Comparison of ENCODE assay signal across 18 cellular contexts in genomic region chr5:35345222-35345621, GRCh38.
DNase-seq lines count a peak whose midpoint lies in the region; TF ChIP-seq lines count a peak whose summit lies in the region.
"Had no signal": no experiment of that assay in that cellular context is flagged by ENCODE, and none has a peak within 500 bp of the region (broad histone marks: within the 10 kb centered on the region; RNA-seq: fewer than 3 reads in every experiment).

No MANE protein-coding gene starts in this region.

- no peaks in the 10 kb centered on the region for H3F3A ChIP-seq in OCI-LY1 (ENCODE audit: insufficient read depth, low read length)

- no peaks in the 10 kb centered on the region for H3K9me3 Mint-ChIP-seq in glutamatergic neuron (ENCODE audit: unreplicated experiment)
- peaks cover 7% of the 10 kb centered on the region for H3K9me3 Mint-ChIP-seq in activated CD4-positive, alpha-beta memory T cell treated with anti-CD3 and anti-CD28 coated beads for 36 hours

- POLR2A ChIA-PET in activated CD4-positive, alpha-beta memory T cell treated with anti-CD3 and anti-CD28 coated beads for 36 hours (lab: Charles Lee), result no interaction called here

- no peak for DNase-seq in AG09309 (ENCODE audit: low read depth)
- DNase-seq in foreskin fibroblast, result no peak
- no peak for DNase-seq in glutamatergic neuron
- DNase-seq in effector CD8-positive, alpha-beta T cell (lab: John Stamatoyannopoulos, UW), result no peak
- DNase-seq in activated CD4-positive, alpha-beta memory T cell treated with anti-CD3 and anti-CD28 coated beads for 36 hours, result no peak
- DNase-seq in dermis blood vessel endothelial cell, result no peak
- DNase-seq: activated CD4-positive, alpha-beta T cell treated with anti-CD3 and anti-CD28 coated beads for 4 hours; activated naive CD8-positive, alpha-beta T cell treated with anti-CD3 and anti-CD28 coated beads, Interleukin-2, amount 10 ng/mL, durations not matched to agents 7 days and 5 days; activated T-cell treated with anti-CD3 and anti-CD28 coated beads, Interleukin-2, amount 50 U/mL, for 1 hour; AML-193; DMS153; heart left ventricle; NCI-H1105 treated with DMSO at 0.1 percent for 48 hours; NCI-H226; Peyer's patch; spleen had no signal

- H3K4me1 ChIP-seq in OCI-LY1 (ENCODE audit: insufficient read depth, low read length, severe bottlenecking), result no peaks in the 10 kb centered on the region
- H3K4me1 ChIP-seq: heart left ventricle, Peyer's patch, spleen had no signal

- H3K36me3 ChIP-seq in OCI-LY1 (ENCODE audit: insufficient read depth, low read length), result no peaks in the 10 kb centered on the region
- H3K36me3 ChIP-seq: heart left ventricle, Peyer's patch, spleen had no signal

- intact Hi-C loops in activated CD4-positive, alpha-beta memory T cell treated with anti-CD3 and anti-CD28 coated beads for 36 hours (cut with micrococcal nuclease), result no loop called here

- H3K27me3 Mint-ChIP-seq in glutamatergic neuron (ENCODE audit: unreplicated experiment), result no peaks in the 10 kb centered on the region
- no peaks in the 10 kb centered on the region for H3K27me3 Mint-ChIP-seq in activated CD4-positive, alpha-beta memory T cell treated with anti-CD3 and anti-CD28 coated beads for 36 hours
- H3K27me3 Mint-ChIP-seq: activated naive CD8-positive, alpha-beta T cell treated with anti-CD3 and anti-CD28 coated beads, Interleukin-2, amount 10 ng/mL, durations not matched to agents 7 days and 5 days had no signal

- H3K4me2 ChIP-seq in OCI-LY1 (ENCODE audit: low read length), result no peak overlapping the region

- no peaks in the 10 kb centered on the region for H3K79me2 ChIP-seq in OCI-LY1 (ENCODE audit: insufficient read depth, low read length)

- no peaks in the 10 kb centered on the region for H3K4me1 Mint-ChIP-seq in glutamatergic neuron (ENCODE audit: low read depth, unreplicated experiment)
- H3K4me1 Mint-ChIP-seq in activated CD4-positive, alpha-beta memory T cell treated with anti-CD3 and anti-CD28 coated beads for 36 hours (ENCODE audit: low read depth), result no peaks in the 10 kb centered on the region
- H3K4me1 Mint-ChIP-seq: activated naive CD8-positive, alpha-beta T cell treated with anti-CD3 and anti-CD28 coated beads, Interleukin-2, amount 10 ng/mL, durations not matched to agents 7 days and 5 days had no signal

- H3K9ac ChIP-seq in OCI-LY1 (ENCODE audit: low read length), result no peak overlapping the region

- H3K4me3 ChIP-seq in AG09309 (ENCODE audit: control insufficient read depth, low read depth, low read length) (no peak overlapping the region), OCI-LY1 (ENCODE audit: low read depth, low read length, poor library complexity, severe bottlenecking) (no peak overlapping the region), foreskin fibroblast (ENCODE audit: low read depth in 1 of 2, low read length in 2 of 2) (no peak overlapping the region)
- H3K4me3 ChIP-seq: heart left ventricle, Peyer's patch, spleen had no signal

- H3K27me3 ChIP-seq in OCI-LY1 (ENCODE audit: insufficient read depth, low read length), result no peaks in the 10 kb centered on the region
- H3K27me3 ChIP-seq: heart left ventricle, Peyer's patch, spleen had no signal

- H3K27ac ChIP-seq in OCI-LY1 (ENCODE audit: low read depth, low read length, poor library complexity, severe bottlenecking), result no peak overlapping the region
- H3K27ac ChIP-seq: heart left ventricle, Peyer's patch, spleen had no signal

- no peaks in the 10 kb centered on the region for H3K9me3 ChIP-seq in OCI-LY1 (ENCODE audit: low read length)
- H3K9me3 ChIP-seq: Peyer's patch had no signal

- CTCF ChIA-PET in activated CD4-positive, alpha-beta memory T cell treated with anti-CD3 and anti-CD28 coated beads for 36 hours (lab: Charles Lee), result no interaction called here

- H3K4me3 Mint-ChIP-seq in glutamatergic neuron (ENCODE audit: unreplicated experiment), result no peak overlapping the region
- H3K4me3 Mint-ChIP-seq in activated CD4-positive, alpha-beta memory T cell treated with anti-CD3 and anti-CD28 coated beads for 36 hours, result no peak overlapping the region
- H3K4me3 Mint-ChIP-seq: activated naive CD8-positive, alpha-beta T cell treated with anti-CD3 and anti-CD28 coated beads, Interleukin-2, amount 10 ng/mL, durations not matched to agents 7 days and 5 days had no signal

- no peak overlapping the region for H3K27ac Mint-ChIP-seq in glutamatergic neuron (ENCODE audit: unreplicated experiment)
- H3K27ac Mint-ChIP-seq in activated CD4-positive, alpha-beta memory T cell treated with anti-CD3 and anti-CD28 coated beads for 36 hours, result no peak overlapping the region
- H3K27ac Mint-ChIP-seq: activated naive CD8-positive, alpha-beta T cell treated with anti-CD3 and anti-CD28 coated beads, Interleukin-2, amount 10 ng/mL, durations not matched to agents 7 days and 5 days had no signal

- no peaks in the 10 kb centered on the region for H3K9me2 ChIP-seq in OCI-LY1 (ENCODE audit: low read depth, low read length)

- H2AFZ ChIP-seq in OCI-LY1 (ENCODE audit: low read length), result no peak overlapping the region

- H3K36me3 Mint-ChIP-seq in glutamatergic neuron (ENCODE audit: unreplicated experiment), result no peaks in the 10 kb centered on the region
- no peaks in the 10 kb centered on the region for H3K36me3 Mint-ChIP-seq in activated CD4-positive, alpha-beta memory T cell treated with anti-CD3 and anti-CD28 coated beads for 36 hours
- H3K36me3 Mint-ChIP-seq: activated naive CD8-positive, alpha-beta T cell treated with anti-CD3 and anti-CD28 coated beads, Interleukin-2, amount 10 ng/mL, durations not matched to agents 7 days and 5 days had no signal

- TF ChIP-seq CTCF in AG09309 (IDR thresholded peaks at IDR 0.05; ENCODE audit: control insufficient read depth, insufficient read depth, low read depth, low read length, missing control alignments) (peak; percentile 27), GM12873 (IDR thresholded peaks at IDR 0.05; ENCODE audit: insufficient read depth, low read depth, low read length, missing control alignments) (peak; percentile 15), OCI-LY1 (IDR thresholded peaks at IDR 0.05; ENCODE audit: low read length) (peak; percentile 32; the same call in 1 of the 2 replicates), foreskin fibroblast (IDR thresholded peaks at IDR 0.05; ENCODE audit: low read depth, low read length) (peak; percentile 10), glutamatergic neuron (IDR thresholded peaks at IDR 0.05; ENCODE audit: partially characterized antibody, unreplicated experiment) (no peak)

- no peaks in the 10 kb centered on the region for H4K20me1 ChIP-seq in OCI-LY1 (ENCODE audit: insufficient read depth, low read length)
